ENCODE assay signal across 16 cellular contexts in genomic region chr6:34317882-34318491, GRCh38.
DNase-seq lines count a peak whose midpoint lies in the region; ATAC-seq and TF ChIP-seq lines count a peak whose summit lies in the region.
"Had no signal": no experiment of that assay in that cellular context is flagged by ENCODE, and none has a peak within 500 bp of the region (broad histone marks: within the 10 kb centered on the region; RNA-seq: fewer than 3 reads in every experiment).

No MANE protein-coding gene starts in this region.

- no peak overlapping the region for H3K9ac ChIP-seq in SU-DHL-6 (ENCODE audit: low read length)
- no peak overlapping the region for H3K9ac ChIP-seq in SK-N-SH

- H3K79me2 ChIP-seq in SU-DHL-6 (ENCODE audit: insufficient read depth, low read length) (peaks cover 59% of the 10 kb centered on the region), SK-N-SH (ENCODE audit: insufficient read depth) (peaks cover 23% of the 10 kb centered on the region)

- WGBS in heart left ventricle, 4 donors, result 17 to 26% (median 20%) methylated on average over 3 of the region's 3 CpGs
- WGBS in SK-N-SH (ENCODE audit: low lambda C conversion rate), result 41% methylated on average over 3 of the region's 3 CpGs

- CTCF ChIA-PET in SK-N-SH (lab: Yijun Ruan, JAX), result interaction anchor here (0.6 to 1.3 kb wide), 2 partner anchors 25 to 97 kb away, joined by 3 read pairs; no protein-coding TSS in a partner anchor

- H3K4me3 ChIP-seq in heart left ventricle, result peak overlapping the region in 1 of 12 donors; percentile 10
- H3K4me3 ChIP-seq in SU-DHL-6 (ENCODE audit: insufficient read depth, low read length, poor library complexity, severe bottlenecking), result no peak overlapping the region
- H3K4me3 ChIP-seq in thoracic aorta, result peak overlapping the region; percentile 27
- no peak overlapping the region for H3K4me3 ChIP-seq in mucosa of descending colon
- H3K4me3 ChIP-seq in SK-N-SH (ENCODE audit: low read depth in 2 of 2, low read length in 1 of 2), result no peak overlapping the region

- no peaks in the 10 kb centered on the region for H3K9me2 ChIP-seq in SU-DHL-6 (replicated peaks; ENCODE audit: insufficient read depth, low read length)
- H3K9me2 ChIP-seq in SK-N-SH, result no peaks in the 10 kb centered on the region

- no peak for TF ChIP-seq CTCF in heart left ventricle (IDR thresholded peaks at IDR 0.05)
- TF ChIP-seq CTCF in SU-DHL-6 (IDR thresholded peaks at IDR 0.05; ENCODE audit: insufficient read depth, low read length, poor library complexity, severe bottlenecking), result no peak
- TF ChIP-seq CTCF in thoracic aorta (IDR thresholded peaks at IDR 0.05), result no peak
- TF ChIP-seq CTCF in mucosa of descending colon (IDR thresholded peaks at IDR 0.05), result no peak
- TF ChIP-seq CTCF in SK-N-SH (IDR thresholded peaks at IDR 0.05), result no peak

- H3K27me3 ChIP-seq in heart left ventricle, result no peaks in the 10 kb centered on the region
- no peaks in the 10 kb centered on the region for H3K27me3 ChIP-seq in SU-DHL-6 (ENCODE audit: low read length)
- H3K27me3 ChIP-seq in thoracic aorta (replicated peaks; ENCODE audit: insufficient read depth), result no peaks in the 10 kb centered on the region
- H3K27me3 ChIP-seq in SK-N-SH (ENCODE audit: insufficient read depth), result no peaks in the 10 kb centered on the region

- intact Hi-C loops in heart left ventricle (cut with DNase I) (no loop called here), Right ventricle myocardium superior (cut with DNase I) (no loop called here), mucosa of descending colon (cut with DNase I, micrococcal nuclease) (no loop called here), posterior cingulate gyrus (cut with DNase I) (loop anchor here (5.0 to 10.0 kb wide), 2 partner anchors 57 to 74 kb away; partner anchors contain the start of gene NUDT3)

- TF ChIP-seq POLR2A in heart left ventricle (IDR thresholded peaks at IDR 0.05), result no peak

- TF ChIP-seq EP300 in SK-N-SH (IDR thresholded peaks at IDR 0.05; ENCODE audit: borderline replicate concordance in 1 of 2, low read depth in 1 of 2, low read length in 1 of 2), result no peak

- no peak for ATAC-seq in heart left ventricle
- no peak for ATAC-seq in Right ventricle myocardium superior (ENCODE audit: poor library complexity)
- ATAC-seq in thoracic aorta (ENCODE audit: insufficient number of reproducible peaks, low FRiP score, low read depth), result no peak
- no peak for ATAC-seq in mucosa of descending colon
- ATAC-seq: naive thymus-derived CD4-positive, alpha-beta T cell had no signal

- peak overlapping the region; percentile 11 for H3K4me2 ChIP-seq in SU-DHL-6 (ENCODE audit: low read depth, low read length, poor library complexity, severe bottlenecking)
- H3K4me2 ChIP-seq in SK-N-SH, result no peak overlapping the region

- H3K27ac ChIP-seq in heart left ventricle (peak overlapping the region in 8 of 12 donors; percentile 15 to 85 (median 36)), SU-DHL-6 (ENCODE audit: low read depth, low read length) (no peak overlapping the region; the same call in 1 of the 2 replicates), thoracic aorta (peak overlapping the region; percentile 36 to 52), SK-N-SH (ENCODE audit: low read depth in 2 of 2, low read length in 1 of 2) (peak overlapping the region in 1 of 2 experiments; percentile 8; a peak in 1 of 4 replicates)
- H3K27ac ChIP-seq: VCaP had no signal

- peaks cover 10% of the 10 kb centered on the region; the same call in 1 of the 2 replicates for H3F3A ChIP-seq in SU-DHL-6 (ENCODE audit: insufficient read depth)
- peaks cover 3% of the 10 kb centered on the region for H3F3A ChIP-seq in SK-N-SH (replicated peaks; ENCODE audit: insufficient read depth)

- no peak overlapping the region for H2AFZ ChIP-seq in SU-DHL-6 (ENCODE audit: low read depth, low read length, severe bottlenecking)
- H2AFZ ChIP-seq in SK-N-SH (ENCODE audit: low read depth), result no peak overlapping the region

- DNase-seq in heart left ventricle (no peak), Right ventricle myocardium superior (no peak), germinal center (ENCODE audit: low spot score) (peak; percentile 55), thoracic aorta (ENCODE audit: low spot score) (no peak), mucosa of descending colon (no peak), posterior cingulate gyrus (no peak), SK-N-SH (no peak)
- DNase-seq: activated CD8-positive, alpha-beta memory T cell treated with anti-CD3 and anti-CD28 coated beads for 24 hours; activated effector memory CD4-positive, alpha-beta T cell treated with Interleukin-2 at 50 U/mL for 16 hours; COR-L47; naive thymus-derived CD4-positive, alpha-beta T cell; NCI-H1092 treated with DMSO at 0.1 percent for 48 hours; NCI-H2227 treated with DMSO at 0.1 percent for 48 hours; stimulated activated CD4-positive, alpha-beta T cell treated with anti-CD3 and anti-CD28 coated beads, Interleukin-4, amount 100 ng/mL, for 24 hours had no signal

- H4K20me1 ChIP-seq in SU-DHL-6 (ENCODE audit: low read depth, low read length) (peaks cover 26% of the 10 kb centered on the region; the same call in 1 of the 2 replicates), SK-N-SH (ENCODE audit: insufficient read depth) (peaks cover 13% of the 10 kb centered on the region)

- TF ChIP-seq RAD21 in SK-N-SH (IDR thresholded peaks at IDR 0.05; ENCODE audit: low read length), result no peak

- peaks cover 0 to 59% (median 35%) of the 10 kb centered on the region in 12 donors for H3K4me1 ChIP-seq in heart left ventricle
- peaks cover 24 to 38% of the 10 kb centered on the region in 2 donors for H3K4me1 ChIP-seq in thoracic aorta (ENCODE audit: control insufficient read depth in 1 of 2, low read depth in 2 of 2)
- no peaks in the 10 kb centered on the region for H3K4me1 ChIP-seq in mucosa of descending colon (ENCODE audit: low read depth)
- H3K4me1 ChIP-seq in SK-N-SH (ENCODE audit: control insufficient read depth in 1 of 2, insufficient read depth in 2 of 2, low read depth in 1 of 2, low read length in 1 of 2), result no peaks in the 10 kb centered on the region

- POLR2A ChIA-PET in SK-N-SH (lab: Yijun Ruan, JAX), result no interaction called here

- H3K36me3 ChIP-seq in heart left ventricle, result no peaks in the 10 kb centered on the region
- H3K36me3 ChIP-seq in SU-DHL-6 (ENCODE audit: low read length), result no peaks in the 10 kb centered on the region
- H3K36me3 ChIP-seq in thoracic aorta, result no peaks in the 10 kb centered on the region
- no peaks in the 10 kb centered on the region for H3K36me3 ChIP-seq in mucosa of descending colon (ENCODE audit: low read depth)
- no peaks in the 10 kb centered on the region for H3K36me3 ChIP-seq in SK-N-SH (replicated peaks in 1 of 2; ENCODE audit: control insufficient read depth in 1 of 2, insufficient read depth in 2 of 2, low read length in 1 of 2)

- H3K9me3 ChIP-seq in heart left ventricle, result no peaks in the 10 kb centered on the region
- no peaks in the 10 kb centered on the region for H3K9me3 ChIP-seq in SU-DHL-6 (ENCODE audit: insufficient read depth, low read length)
- H3K9me3 ChIP-seq in thoracic aorta, result no peaks in the 10 kb centered on the region
- H3K9me3 ChIP-seq in mucosa of descending colon, result no peaks in the 10 kb centered on the region
- no peaks in the 10 kb centered on the region for H3K9me3 ChIP-seq in SK-N-SH

TF ChIP-seq in SK-N-SH, 30 proteins besides CTCF, POLR2A, EP300 and RAD21:
- no peak for TF ChIP-seq YY1 (IDR thresholded peaks at IDR 0.05; ENCODE audit: low read depth)
- TF ChIP-seq TAF1 (IDR thresholded peaks at IDR 0.05; ENCODE audit: borderline replicate concordance, low read depth, low read length), result no peak
- no peak for TF ChIP-seq TCF12 (IDR thresholded peaks at IDR 0.05)
- TF ChIP-seq FOXM1 (IDR thresholded peaks at IDR 0.05; ENCODE audit: low read depth), result no peak
- TF ChIP-seq SMC3 (IDR thresholded peaks at IDR 0.05; ENCODE audit: low read depth, low read length), result no peak
- TF ChIP-seq FOSL2 (IDR thresholded peaks at IDR 0.05; ENCODE audit: borderline replicate concordance, low read depth), result no peak
- no peak for TF ChIP-seq RFX5 (IDR thresholded peaks at IDR 0.05; ENCODE audit: low read length)
- no peak for TF ChIP-seq ZBTB33 (IDR thresholded peaks at IDR 0.05; ENCODE audit: borderline replicate concordance, low read depth)
- TF ChIP-seq SIN3A (IDR thresholded peaks at IDR 0.05; ENCODE audit: borderline replicate concordance, low read depth, low read length), result no peak
- no peak for TF ChIP-seq PBX3 (IDR thresholded peaks at IDR 0.05)
